ENCODE assay signal across 2 cellular contexts in the genomic region with DNA sequence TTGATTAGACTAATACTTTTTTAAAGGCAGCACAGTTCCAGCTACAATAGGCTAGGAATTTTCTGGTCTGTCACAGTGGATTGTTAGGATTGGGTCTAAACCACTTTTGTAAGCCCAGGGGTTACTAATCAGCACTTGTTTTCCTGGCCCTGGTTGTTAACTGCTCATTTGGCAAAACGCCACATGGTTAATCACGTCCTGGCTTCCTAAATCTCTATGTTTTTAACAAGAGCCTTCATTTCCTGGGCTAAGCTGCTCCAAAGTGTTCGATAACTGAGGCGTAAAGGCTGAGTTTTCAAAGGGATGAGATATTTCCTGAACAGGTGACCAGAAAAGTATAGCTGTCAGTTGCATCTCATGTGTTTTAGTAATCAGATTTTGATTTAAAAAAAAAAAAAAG.
TF ChIP-seq lines count a peak whose summit lies in the region.

No MANE protein-coding gene starts in this region.

TF ChIP-seq in IMR-90, 13 proteins besides CTCF, POLR2A, EP300 and RAD21 (continued from another document):
- TF ChIP-seq FOS (IDR thresholded peaks at IDR 0.05; ENCODE audit: low read depth, low read length) (no peak), RFX5 (IDR thresholded peaks at IDR 0.05; ENCODE audit: low read depth, low read length) (no peak), MAZ (IDR thresholded peaks at IDR 0.05; ENCODE audit: borderline replicate concordance, low read depth, low read length) (no peak), SMC3 (IDR thresholded peaks at IDR 0.05; ENCODE audit: low read depth, low read length) (no peak), CHD1 (IDR thresholded peaks at IDR 0.05; ENCODE audit: low read depth, low read length) (no peak), NFE2L2 (IDR thresholded peaks at IDR 0.05; ENCODE audit: low read depth, low read length) (no peak), RCOR1 (IDR thresholded peaks at IDR 0.05; ENCODE audit: insufficient replicate concordance, low read length) (no peak)
- TF ChIP-seq, protein P1, sequence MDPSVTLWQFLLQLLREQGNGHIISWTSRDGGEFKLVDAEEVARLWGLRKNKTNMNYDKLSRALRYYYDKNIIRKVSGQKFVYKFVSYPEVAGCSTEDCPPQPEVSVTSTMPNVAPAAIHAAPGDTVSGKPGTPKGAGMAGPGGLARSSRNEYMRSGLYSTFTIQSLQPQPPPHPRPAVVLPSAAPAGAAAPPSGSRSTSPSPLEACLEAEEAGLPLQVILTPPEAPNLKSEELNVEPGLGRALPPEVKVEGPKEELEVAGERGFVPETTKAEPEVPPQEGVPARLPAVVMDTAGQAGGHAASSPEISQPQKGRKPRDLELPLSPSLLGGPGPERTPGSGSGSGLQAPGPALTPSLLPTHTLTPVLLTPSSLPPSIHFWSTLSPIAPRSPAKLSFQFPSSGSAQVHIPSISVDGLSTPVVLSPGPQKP (IDR thresholded peaks at IDR 0.05; ENCODE audit: borderline replicate concordance, low read depth, low read length), result no peak
- TF ChIP-seq, protein P2, sequence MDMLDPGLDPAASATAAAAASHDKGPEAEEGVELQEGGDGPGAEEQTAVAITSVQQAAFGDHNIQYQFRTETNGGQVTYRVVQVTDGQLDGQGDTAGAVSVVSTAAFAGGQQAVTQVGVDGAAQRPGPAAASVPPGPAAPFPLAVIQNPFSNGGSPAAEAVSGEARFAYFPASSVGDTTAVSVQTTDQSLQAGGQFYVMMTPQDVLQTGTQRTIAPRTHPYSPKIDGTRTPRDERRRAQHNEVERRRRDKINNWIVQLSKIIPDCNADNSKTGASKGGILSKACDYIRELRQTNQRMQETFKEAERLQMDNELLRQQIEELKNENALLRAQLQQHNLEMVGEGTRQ (IDR thresholded peaks at IDR 0.05; ENCODE audit: low read depth, low read length), result no peak

TF ChIP-seq in endothelial cell of umbilical vein, 7 proteins besides CTCF, POLR2A, EP300 and RAD21 (continued from another document):
- TF ChIP-seq, protein P3, sequence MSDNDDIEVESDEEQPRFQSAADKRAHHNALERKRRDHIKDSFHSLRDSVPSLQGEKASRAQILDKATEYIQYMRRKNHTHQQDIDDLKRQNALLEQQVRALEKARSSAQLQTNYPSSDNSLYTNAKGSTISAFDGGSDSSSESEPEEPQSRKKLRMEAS (IDR thresholded peaks at IDR 0.05; ENCODE audit: insufficient read depth, insufficient read length), result no peak
- TF ChIP-seq FOS (IDR thresholded peaks at IDR 0.05; ENCODE audit: borderline replicate concordance, insufficient read depth, low read length) (peak; percentile 44), MYC (IDR thresholded peaks at IDR 0.05; ENCODE audit: low read depth, low read length) (no peak), EZH2 (IDR thresholded peaks at IDR 0.05; ENCODE audit: borderline replicate concordance, low read depth, low read length, severe bottlenecking) (no peak)
